In the genomic region with DNA sequence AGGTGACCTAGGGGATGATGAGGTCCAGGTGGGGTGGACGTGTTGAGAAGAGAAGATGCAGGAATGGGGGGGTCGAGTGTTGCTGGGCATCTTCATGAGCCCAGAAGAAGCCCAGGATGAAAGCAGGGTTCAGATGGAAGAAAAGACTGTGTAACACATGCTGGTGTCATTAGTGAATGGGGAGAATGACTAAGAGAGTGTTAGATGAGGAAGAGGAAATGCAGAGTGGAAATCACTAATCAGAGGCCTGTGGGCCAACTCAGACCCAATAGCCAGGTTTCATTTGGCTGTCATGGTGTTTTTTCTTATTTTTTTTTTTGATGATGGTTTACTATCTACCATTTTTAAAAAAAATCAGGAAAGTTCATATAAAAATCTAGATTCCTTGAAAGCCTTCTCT, we compare ENCODE assay signal across 17 cellular contexts.
A peak's percentile ranks its signal among the peaks of the same experiment; 100 is the strongest.
DNase-seq lines count a peak whose midpoint lies in the region; ATAC-seq and TF ChIP-seq lines count a peak whose summit lies in the region.
"Had no signal": no experiment of that assay in that cellular context is flagged by ENCODE, and none has a peak within 500 bp of the region (broad histone marks: within the 10 kb centered on the region; RNA-seq: fewer than 3 reads in every experiment).

No MANE protein-coding gene starts in this region.

- H3K4ac ChIP-seq in IMR-90 (ENCODE audit: low read depth, low read length) (no peak overlapping the region), mesendoderm (ENCODE audit: low read depth, low read length) (no peak overlapping the region)

- POLR2A ChIA-PET in IMR-90 (lab: Charles Lee; ENCODE audit: unreplicated experiment) = no interaction called here

- H3K9me3 Mint-ChIP-seq in activated naive CD4-positive, alpha-beta T cell treated with anti-CD3 and anti-CD28 coated beads, Interleukin-2, amount 50 U/mL, for 72 hours = no peaks in the 10 kb centered on the region
- H3K9me3 Mint-ChIP-seq: CD8-positive, alpha-beta T cell had no signal

- H4K20me1 ChIP-seq in IMR-90 (ENCODE audit: insufficient read depth, low read length) = no peaks in the 10 kb centered on the region
- H4K20me1 ChIP-seq: BLaER1 had no signal

- no peaks in the 10 kb centered on the region for H3K79me1 ChIP-seq in IMR-90 (ENCODE audit: low read depth in 1 of 2, low read length in 2 of 2)
- H3K79me1 ChIP-seq in mesendoderm (ENCODE audit: low read length) = no peaks in the 10 kb centered on the region

- H3K4me1 ChIP-seq in IMR-90 (ENCODE audit: control insufficient read depth, insufficient read depth, low read length) (peaks cover 17% of the 10 kb centered on the region), mesendoderm (ENCODE audit: control insufficient read depth, low read depth, low read length) (peaks cover 14% of the 10 kb centered on the region)
- H3K4me1 ChIP-seq: BLaER1 had no signal

- H3K79me2 ChIP-seq in mesendoderm (ENCODE audit: control insufficient read depth, insufficient read depth, low read length) = no peaks in the 10 kb centered on the region

- in situ Hi-C loops in IMR-90 (cut with MboI; ENCODE audit: low sequenced_read_pairs) = no loop called here

- H3K36me3 Mint-ChIP-seq in activated naive CD4-positive, alpha-beta T cell treated with anti-CD3 and anti-CD28 coated beads, Interleukin-2, amount 50 U/mL, for 72 hours = no peaks in the 10 kb centered on the region
- H3K36me3 Mint-ChIP-seq: CD8-positive, alpha-beta T cell had no signal

- H3K4me2 ChIP-seq in IMR-90 (ENCODE audit: low read depth, low read length) (no peak overlapping the region), mesendoderm (ENCODE audit: low read length) (no peak overlapping the region)
- H3K4me2 ChIP-seq: BLaER1 had no signal

- no TSS peak for BruUV-seq in IMR-90 (replicated peaks; lab: Mats Ljungman, UMichigan)

- H4K8ac ChIP-seq in IMR-90 (ENCODE audit: low read depth in 2 of 2, low read length in 2 of 2) (no peak overlapping the region), mesendoderm (ENCODE audit: low read depth, low read length) (no peak overlapping the region)

- DNase-seq in activated naive CD4-positive, alpha-beta T cell treated with anti-CD3 and anti-CD28 coated beads, Interleukin-2, amount 50 U/mL, for 72 hours (ENCODE audit: low spot score in 2 of 2) = no peak
- DNase-seq in activated naive CD4-positive, alpha-beta T cell treated with anti-CD3 and anti-CD28 coated beads, Interleukin-2, amount 50 U/mL, for 16 hours = no peak
- DNase-seq in IMR-90 = no peak
- peak; percentile 4 for DNase-seq in coronary artery (ENCODE audit: low spot score)
- DNase-seq in mesendoderm = no peak
- no peak for DNase-seq in glomerular visceral epithelial cell (ENCODE audit: extremely low spot score)
- DNase-seq in effector CD4-positive, alpha-beta T cell = no peak
- DNase-seq: CD8-positive, alpha-beta T cell; KBM-7; NCI-H1048; NCI-H1436 treated with DMSO at 0.1 percent for 48 hours; NCI-H2029 treated with DMSO at 0.1 percent for 48 hours; NCI-H2171 treated with DMSO at 0.1 percent for 48 hours; NCI-H82; SIG-M5 had no signal

- H3K23ac ChIP-seq in IMR-90 (ENCODE audit: low read depth, low read length) (no peak overlapping the region), mesendoderm (ENCODE audit: low read length) (no peak overlapping the region)

- no peak overlapping the region for H3K27ac Mint-ChIP-seq in activated naive CD4-positive, alpha-beta T cell treated with anti-CD3 and anti-CD28 coated beads, Interleukin-2, amount 50 U/mL, for 72 hours
- H3K27ac Mint-ChIP-seq: CD8-positive, alpha-beta T cell had no signal

- TF ChIP-seq POLR2A in IMR-90 (IDR thresholded peaks at IDR 0.05; ENCODE audit: low read depth, low read length) = no peak

- H3K18ac ChIP-seq in IMR-90 (ENCODE audit: low read depth, low read length) (no peak overlapping the region), mesendoderm (ENCODE audit: low read length) (no peak overlapping the region)

- no peak for TF ChIP-seq CTCF in IMR-90 (conservative IDR thresholded peaks at IDR 0.05; ENCODE audit: low read depth, low read length)
- no peak for TF ChIP-seq CTCF in coronary artery (IDR thresholded peaks at IDR 0.05)

- no peak overlapping the region for H3K4me3 ChIP-seq in IMR-90 (ENCODE audit: insufficient read depth, low read depth, low read length)
- no peak overlapping the region for H3K4me3 ChIP-seq in coronary artery
- no peak overlapping the region for H3K4me3 ChIP-seq in mesendoderm (ENCODE audit: low read length)
- H3K4me3 ChIP-seq: BLaER1 had no signal

- intact Hi-C loops in IMR-90 (cut with micrococcal nuclease) = no loop called here

- no peak for TF ChIP-seq RAD21 in IMR-90 (IDR thresholded peaks at IDR 0.05; ENCODE audit: low read length)

- dilution Hi-C loops in IMR-90 (cut with HindIII; ENCODE audit: low sequenced_read_pairs, unreplicated experiment) = no loop called here

- H4K91ac ChIP-seq in IMR-90 (ENCODE audit: insufficient read depth, low read depth, low read length) = no peak overlapping the region

- H2AK9ac ChIP-seq in IMR-90 (replicated peaks; ENCODE audit: low read depth, low read length, poor library complexity) = no peak overlapping the region

- H3K9ac ChIP-seq in IMR-90 (ENCODE audit: low read depth, low read length) (no peak overlapping the region), mesendoderm (ENCODE audit: low read length) (no peak overlapping the region)
- H3K9ac ChIP-seq: BLaER1 had no signal

- H2BK5ac ChIP-seq in IMR-90 (ENCODE audit: low read depth, low read length, poor library complexity, severe bottlenecking) (no peak overlapping the region), mesendoderm (ENCODE audit: low read length) (no peak overlapping the region)

- CTCF ChIA-PET in IMR-90 (lab: Yijun Ruan, JAX) = no interaction called here

- no peak overlapping the region for H2BK15ac ChIP-seq in IMR-90 (ENCODE audit: low read depth, low read length)
- H2BK15ac ChIP-seq in mesendoderm (replicated peaks; ENCODE audit: low read depth) = no peak overlapping the region

- H2BK20ac ChIP-seq in IMR-90 (ENCODE audit: low read depth, low read length) = no peak overlapping the region

- WGBS in IMR-90 (ENCODE audit: extremely low coverage in 2 of 2, insufficient read length in 1 of 2), 2 experiments = 86% methylated on average over 1 of the region's 2 CpGs; no CpG with 5 or more reads in 1 of the 2 experiments
- no CpG with 5 or more reads among the region's 2 CpGs for WGBS in mesendoderm (ENCODE audit: extremely low coverage, insufficient coverage, low lambda C conversion rate)

- H2AK5ac ChIP-seq in IMR-90 (ENCODE audit: low read depth, low read length) (0 out of 2 replicates have a peak overlapping the region, but pooled peaks have one; percentile 27), mesendoderm (ENCODE audit: low read length) (peak overlapping the region; percentile 35)

- no peak overlapping the region for H2BK120ac ChIP-seq in IMR-90 (ENCODE audit: low read depth, low read length)
- H2BK120ac ChIP-seq in mesendoderm (ENCODE audit: low read depth, low read length) = no peak overlapping the region

- H3K27ac ChIP-seq in IMR-90 (ENCODE audit: insufficient read depth, low read length) (no peak overlapping the region), coronary artery (no peak overlapping the region), mesendoderm (ENCODE audit: low read depth, low read length) (no peak overlapping the region)
- H3K27ac ChIP-seq: BLaER1 had no signal

- H3K9me1 ChIP-seq in IMR-90 (ENCODE audit: insufficient read depth, low read length) = peaks cover 5% of the 10 kb centered on the region

- peak; percentile 31 to 68 for ATAC-seq in activated naive CD4-positive, alpha-beta T cell treated with anti-CD3 and anti-CD28 coated beads, Interleukin-2, amount 50 U/mL, for 72 hours
- ATAC-seq in IMR-90 (ENCODE audit: low read depth) (no peak), GM18520 (IDR thresholded peaks at IDR 0.05; ENCODE audit: unreplicated experiment) (no peak)
- ATAC-seq: CD8-positive, alpha-beta T cell had no signal

- no peak overlapping the region for H3K14ac ChIP-seq in IMR-90 (replicated peaks; ENCODE audit: low read depth, low read length)

- no peaks in the 10 kb centered on the region for H3K9me3 ChIP-seq in IMR-90 (ENCODE audit: control insufficient read depth, insufficient read depth, low read length)
- H3K9me3 ChIP-seq: BLaER1 had no signal

- H3K36me3 ChIP-seq in IMR-90 (ENCODE audit: control insufficient read depth, insufficient read depth, low read length) (no peaks in the 10 kb centered on the region), mesendoderm (ENCODE audit: control insufficient read depth, insufficient read depth, low read length) (no peaks in the 10 kb centered on the region)
- H3K36me3 ChIP-seq: BLaER1 had no signal

- H2AFZ ChIP-seq in IMR-90 (replicated peaks; ENCODE audit: low read length, poor library complexity) = no peak overlapping the region

- H3K56ac ChIP-seq in IMR-90 (ENCODE audit: extremely low read depth, insufficient read depth, low read length) = no peak overlapping the region
- peak overlapping the region; percentile 20 for H3K56ac ChIP-seq in mesendoderm (ENCODE audit: low read length)

- H4K5ac ChIP-seq in IMR-90 (ENCODE audit: low read depth, low read length) = no peak overlapping the region
- H4K5ac ChIP-seq in mesendoderm (ENCODE audit: low read length) = no peak overlapping the region

- no peaks in the 10 kb centered on the region for H3K27me3 ChIP-seq in IMR-90 (ENCODE audit: control insufficient read depth, insufficient read depth, low read length)
- no peaks in the 10 kb centered on the region for H3K27me3 ChIP-seq in mesendoderm (ENCODE audit: insufficient read depth, low read length, poor library complexity)
- H3K27me3 ChIP-seq: BLaER1 had no signal

TF ChIP-seq in IMR-90, 13 proteins besides CTCF, POLR2A, EP300 and RAD21 (continues in another document):
- TF ChIP-seq RCOR1 (IDR thresholded peaks at IDR 0.05; ENCODE audit: insufficient replicate concordance, low read length) = no peak
- TF ChIP-seq MAFK (IDR thresholded peaks at IDR 0.05; ENCODE audit: low read depth, low read length) = no peak
- TF ChIP-seq MAZ (IDR thresholded peaks at IDR 0.05; ENCODE audit: borderline replicate concordance, low read depth, low read length) = no peak
- TF ChIP-seq BHLHE40 (IDR thresholded peaks at IDR 0.05; ENCODE audit: low read depth, low read length) = no peak
- no peak for TF ChIP-seq CEBPB (IDR thresholded peaks at IDR 0.05; ENCODE audit: low read depth, low read length)
- TF ChIP-seq SMC3 (IDR thresholded peaks at IDR 0.05; ENCODE audit: low read depth, low read length) = no peak
- TF ChIP-seq FOS (IDR thresholded peaks at IDR 0.05; ENCODE audit: low read depth, low read length) = no peak
- no peak for TF ChIP-seq CHD1 (IDR thresholded peaks at IDR 0.05; ENCODE audit: low read depth, low read length)
- TF ChIP-seq, protein P1, sequence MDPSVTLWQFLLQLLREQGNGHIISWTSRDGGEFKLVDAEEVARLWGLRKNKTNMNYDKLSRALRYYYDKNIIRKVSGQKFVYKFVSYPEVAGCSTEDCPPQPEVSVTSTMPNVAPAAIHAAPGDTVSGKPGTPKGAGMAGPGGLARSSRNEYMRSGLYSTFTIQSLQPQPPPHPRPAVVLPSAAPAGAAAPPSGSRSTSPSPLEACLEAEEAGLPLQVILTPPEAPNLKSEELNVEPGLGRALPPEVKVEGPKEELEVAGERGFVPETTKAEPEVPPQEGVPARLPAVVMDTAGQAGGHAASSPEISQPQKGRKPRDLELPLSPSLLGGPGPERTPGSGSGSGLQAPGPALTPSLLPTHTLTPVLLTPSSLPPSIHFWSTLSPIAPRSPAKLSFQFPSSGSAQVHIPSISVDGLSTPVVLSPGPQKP (IDR thresholded peaks at IDR 0.05; ENCODE audit: borderline replicate concordance, low read depth, low read length) = no peak

Comparison
In these comparisons a context has a peak if more than half of its experiments do, and no peak if none do; other contexts are left out.
1. ATAC-seq: peak in activated naive CD4-positive, alpha-beta T cell treated with anti-CD3 and anti-CD28 coated beads, Interleukin-2, amount 50 U/mL, for 72 hours (2 of 2); none in IMR-90 (single experiment) and GM18520 (single experiment).